Comparison of ENCODE assay signal across 18 cellular contexts in genomic region chr7:135254-135653, GRCh38. TPM values are rescaled to one million over a fixed set of nuclear protein-coding genes. Genes with fewer than 3 reads are reported as not detected.
DNase-seq lines count a peak whose midpoint lies in the region; ATAC-seq and TF ChIP-seq lines count a peak whose summit lies in the region.
"Had no signal": no experiment of that assay in that cellular context is flagged by ENCODE, and none has a peak within 500 bp of the region (broad histone marks: within the 10 kb centered on the region; RNA-seq: fewer than 3 reads in every experiment).

No MANE protein-coding gene starts in this region.

- no peaks in the 10 kb centered on the region for H3K9me3 Mint-ChIP-seq in endodermal cell
- H3K9me3 Mint-ChIP-seq: CD4-positive, alpha-beta memory T cell had no signal

- no peaks in the 10 kb centered on the region for H3K36me3 Mint-ChIP-seq in endodermal cell (ENCODE audit: low read depth)
- H3K36me3 Mint-ChIP-seq: CD4-positive, alpha-beta memory T cell had no signal

- peaks cover 5% of the 10 kb centered on the region for H3K4me1 Mint-ChIP-seq in endodermal cell
- H3K4me1 Mint-ChIP-seq: CD4-positive, alpha-beta memory T cell had no signal

- WGBS in endodermal cell (ENCODE audit: insufficient coverage in 1 of 2, insufficient read length in 1 of 2), 2 experiments = 94 to 100% methylated on average over 7 of the region's 7 CpGs

- H3K4me3 ChIP-seq in endodermal cell (ENCODE audit: low read length) (no peak overlapping the region), left lung (no peak overlapping the region), upper lobe of right lung (no peak overlapping the region)
- H3K4me3 ChIP-seq: A549, HAP-1 had no signal

- H3K9me3 ChIP-seq in endodermal cell (ENCODE audit: control insufficient read depth, low read length) (no peaks in the 10 kb centered on the region), left lung (no peaks in the 10 kb centered on the region), upper lobe of right lung (no peaks in the 10 kb centered on the region)
- H3K9me3 ChIP-seq: A549, HAP-1 had no signal

- TF ChIP-seq CTCF in endodermal cell (conservative IDR thresholded peaks at IDR 0.05) (no peak), left lung (IDR thresholded peaks at IDR 0.05) (no peak), upper lobe of right lung (IDR thresholded peaks at IDR 0.05) (no peak)

- no peaks in the 10 kb centered on the region for H3K36me3 ChIP-seq in endodermal cell (ENCODE audit: control insufficient read depth, insufficient read depth, low read length)
- H3K36me3 ChIP-seq in left lung = no peaks in the 10 kb centered on the region
- no peaks in the 10 kb centered on the region for H3K36me3 ChIP-seq in upper lobe of right lung
- H3K36me3 ChIP-seq: HAP-1 had no signal

- intact Hi-C loops in left lung (cut with DNase I) (no loop called here), upper lobe of right lung (cut with DNase I) (no loop called here)

- no peak overlapping the region for H3K27ac Mint-ChIP-seq in endodermal cell

- H3K4me1 ChIP-seq in endodermal cell (ENCODE audit: control insufficient read depth, insufficient read depth, low read length) (no peaks in the 10 kb centered on the region), left lung (peaks cover 6 to 13% of the 10 kb centered on the region in 2 donors), upper lobe of right lung (peaks cover 8% of the 10 kb centered on the region)
- H3K4me1 ChIP-seq: A549, HAP-1 had no signal

- H3K4me3 Mint-ChIP-seq in endodermal cell = no peak overlapping the region
- H3K4me3 Mint-ChIP-seq: CD4-positive, alpha-beta memory T cell had no signal

- peaks cover 2% of the 10 kb centered on the region for H3K27me3 Mint-ChIP-seq in endodermal cell (ENCODE audit: insufficient read depth)

- H3K27me3 ChIP-seq in endodermal cell (ENCODE audit: control insufficient read depth, insufficient read depth, low read length, poor library complexity, severe bottlenecking) (no peaks in the 10 kb centered on the region), left lung (peaks cover 0 to 14% of the 10 kb centered on the region in 2 donors), upper lobe of right lung (peaks cover 5% of the 10 kb centered on the region)

- peak; percentile 3 for DNase-seq in D341Med (ENCODE audit: low spot score)
- DNase-seq in endodermal cell = peak; percentile 30
- peak; percentile 22 to 43 for DNase-seq in left lung
- DNase-seq in upper lobe of right lung = peak; percentile 51
- no peak for DNase-seq in stimulated activated naive CD8-positive, alpha-beta T cell treated with anti-CD3 and anti-CD28 coated beads, Interleukin-15, Interleukin-2, amounts not matched to agents 100 U/mL and 50 U/mL, for 24 hours
- no peak for DNase-seq in stimulated activated CD4-positive, alpha-beta T cell treated with anti-CD3 and anti-CD28 coated beads, Interleukin-2, amount 100 ng/mL, for 24 hours
- DNase-seq in stimulated activated CD4-positive, alpha-beta T cell treated with anti-CD3 and anti-CD28 coated beads, Interleukin-1b, Interleukin-23, amount 100 ng/mL, for 48 hours = no peak
- no peak for DNase-seq in foreskin melanocyte
- DNase-seq: AML-193; C1 segment of cervical spinal cord; CD4-positive, alpha-beta memory T cell; DMS153; DMS79 treated with DMSO at 0.1 percent for 48 hours; EL; GOT3 had no signal

- H3K9ac ChIP-seq in endodermal cell (ENCODE audit: extremely low read depth, low read length, poor library complexity, severe bottlenecking) = no peak overlapping the region

- H3K27ac ChIP-seq in endodermal cell (ENCODE audit: low read depth, low read length) = no peak overlapping the region
- H3K27ac ChIP-seq in left lung = no peak overlapping the region
- H3K27ac ChIP-seq in upper lobe of right lung = no peak overlapping the region
- H3K27ac ChIP-seq: A549 had no signal

- ATAC-seq in left lung (no peak), upper lobe of right lung (no peak)
- no peak for ATAC-seq in stimulated activated naive CD8-positive, alpha-beta T cell treated with anti-CD3 and anti-CD28 coated beads, Interleukin-15, Interleukin-2, amounts not matched to agents 100 U/mL and 50 U/mL, for 24 hours
- ATAC-seq: A549, HepG2 had no signal

RNA-seq across cellular contexts. Expression of gene FAM20C, which starts 57.1 kb away (rescaled TPM):
- total RNA-seq in endodermal cell (10 to 100 TPM; 33.5 to 53.5 TPM), left lung (10 to 100 TPM; 44.6 to 75.5 TPM), upper lobe of right lung (58.8 TPM)
- 19.9 TPM for polyA plus RNA-seq in endodermal cell (2013, experiment 1 of 2)
- 18.4 TPM for polyA plus RNA-seq in endodermal cell (2013, experiment 2 of 2)
- polyA plus RNA-seq: CD4-positive, alpha-beta memory T cell had no signal

Comparison
In these comparisons a context has a peak if more than half of its experiments do, and no peak if none do; other contexts are left out.
1. DNase-seq: peak in D341Med (single experiment), endodermal cell (single experiment), left lung (2 of 2) and upper lobe of right lung (single experiment); none in stimulated activated naive CD8-positive, alpha-beta T cell treated with anti-CD3 and anti-CD28 coated beads, Interleukin-15, Interleukin-2, amounts not matched to agents 100 U/mL and 50 U/mL, for 24 hours (single experiment), stimulated activated CD4-positive, alpha-beta T cell treated with anti-CD3 and anti-CD28 coated beads, Interleukin-2, amount 100 ng/mL, for 24 hours (0 of 2), stimulated activated CD4-positive, alpha-beta T cell treated with anti-CD3 and anti-CD28 coated beads, Interleukin-1b, Interleukin-23, amount 100 ng/mL, for 48 hours (single experiment) and foreskin melanocyte (single experiment).